Comparison of ENCODE assay signal across 8 cellular contexts in the genomic region with DNA sequence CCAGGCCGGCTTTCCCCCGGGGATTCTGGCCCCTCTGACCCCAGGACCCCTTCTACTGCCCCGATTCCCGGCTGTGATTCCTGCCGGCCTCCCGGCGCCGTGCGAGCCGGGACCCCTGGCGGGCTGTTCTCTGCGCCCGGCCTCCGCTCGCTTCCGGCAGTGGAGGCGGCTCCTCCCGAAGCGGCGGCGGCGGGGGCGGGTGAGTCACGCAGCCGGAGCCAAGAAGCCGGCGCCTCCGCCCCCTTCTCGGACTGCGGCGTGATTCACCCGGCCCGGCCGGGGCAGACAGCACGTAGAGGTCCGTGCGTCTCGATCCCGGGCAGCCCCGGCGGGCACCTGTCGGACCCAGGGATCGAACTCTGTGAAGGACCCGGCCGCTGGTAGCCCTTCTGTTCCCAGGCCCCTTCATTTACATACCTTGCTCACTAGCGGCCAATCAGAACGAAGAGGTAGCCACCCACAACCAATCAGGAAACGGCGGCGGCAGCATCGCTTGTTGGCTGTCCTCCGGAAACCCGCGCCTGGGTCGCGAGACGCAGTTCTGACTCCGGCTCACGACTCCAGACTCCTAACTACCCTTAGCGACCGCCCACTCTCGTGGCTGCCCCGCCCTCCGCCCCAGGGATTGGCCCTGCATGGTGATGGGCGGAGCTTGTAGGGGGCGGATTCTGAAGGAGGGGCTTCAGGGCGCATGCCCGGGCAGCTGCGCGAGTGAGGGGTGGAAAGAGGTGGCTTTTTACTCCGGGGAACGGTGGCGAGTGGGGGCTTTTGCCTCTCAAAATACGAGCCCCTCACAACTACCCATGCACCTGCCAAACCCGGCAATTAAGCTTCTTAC. TPM values are rescaled to one million over a fixed set of nuclear protein-coding genes. Genes with fewer than 3 reads are reported as not detected.
DNase-seq lines count a peak whose midpoint lies in the region; ATAC-seq and TF ChIP-seq lines count a peak whose summit lies in the region.

A gene with protein sequence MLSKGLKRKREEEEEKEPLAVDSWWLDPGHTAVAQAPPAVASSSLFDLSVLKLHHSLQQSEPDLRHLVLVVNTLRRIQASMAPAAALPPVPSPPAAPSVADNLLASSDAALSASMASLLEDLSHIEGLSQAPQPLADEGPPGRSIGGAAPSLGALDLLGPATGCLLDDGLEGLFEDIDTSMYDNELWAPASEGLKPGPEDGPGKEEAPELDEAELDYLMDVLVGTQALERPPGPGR (minus strand): TSS at position 543 of the 838 bp plus-strand sequence. CDS start 2,446 bp downstream, outside the sequence.

- peak within 1 kb of the TSS; percentile 99 for H3K27ac Mint-ChIP-seq in activated naive CD4-positive, alpha-beta T cell treated with anti-CD3 and anti-CD28 coated beads, Interleukin-2, amount 50 U/mL, for 24 hours

- peaks cover 33% of the 10 kb centered on the region for H3F3A ChIP-seq in SK-N-SH (replicated peaks; ENCODE audit: insufficient read depth)

- no peaks in the 10 kb centered on the region for H3K9me3 ChIP-seq in SK-N-SH
- no peaks in the 10 kb centered on the region for H3K9me3 ChIP-seq in testis

- no peaks in the 10 kb centered on the region for H3K27me3 ChIP-seq in SK-N-SH (ENCODE audit: insufficient read depth)
- no peaks in the 10 kb centered on the region for H3K27me3 ChIP-seq in testis

- POLR2A ChIA-PET in GM10248 (lab: Yijun Ruan, JAX) = interaction anchor here (0.5 to 2.1 kb wide), 12 partner anchors 8 to 938 kb away, joined by 3 to 28 read pairs (median 4); a partner anchor contains a TSS
- POLR2A ChIA-PET in SK-N-SH (lab: Yijun Ruan, JAX) = interaction anchor here (0.9 to 1.6 kb wide), 6 partner anchors 16 to 71 kb away, joined by 3 to 8 read pairs (median 4); a partner anchor contains a TSS

- H3K9me3 Mint-ChIP-seq in activated naive CD4-positive, alpha-beta T cell treated with anti-CD3 and anti-CD28 coated beads, Interleukin-2, amount 50 U/mL, for 24 hours = no peaks in the 10 kb centered on the region

- peak; percentile 79 for ATAC-seq in HG02571 (IDR thresholded peaks at IDR 0.05; ENCODE audit: unreplicated experiment)

- TF ChIP-seq POLR2A in testis (IDR thresholded peaks at IDR 0.05) = peak; percentile 96

- H4K20me1 ChIP-seq in SK-N-SH (ENCODE audit: insufficient read depth) = no peaks in the 10 kb centered on the region

- TF ChIP-seq CTCF in GM10248 (IDR thresholded peaks at IDR 0.05; ENCODE audit: control extremely low read depth, extremely low read depth, low read depth, missing control alignments) (peak; percentile 59), SK-N-SH (IDR thresholded peaks at IDR 0.05) (peak; percentile 77), testis (IDR thresholded peaks at IDR 0.05) (peak; percentile 79 to 88 (median 87))

- H3K27ac ChIP-seq in SK-N-SH (ENCODE audit: low read depth in 2 of 2, low read length in 1 of 2) (peak within 1 kb of the TSS; percentile 86 to 97), testis (peak within 1 kb of the TSS; percentile 97 to 100)

- H3K36me3 ChIP-seq in SK-N-SH (replicated peaks in 1 of 2; ENCODE audit: control insufficient read depth in 1 of 2, insufficient read depth in 2 of 2, low read length in 1 of 2) (peaks cover 7 to 15% of the 10 kb centered on the region in 2 experiments), testis (ENCODE audit: low read depth, missing control alignments) (no peaks in the 10 kb centered on the region)

- no peak for TF ChIP-seq EP300 in SK-N-SH (IDR thresholded peaks at IDR 0.05; ENCODE audit: borderline replicate concordance in 1 of 2, low read depth in 1 of 2, low read length in 1 of 2)

- intact Hi-C loops in testis (cut with DNase I; ENCODE audit: low total_unique reads) = no loop called here

- H3K4me2 ChIP-seq in SK-N-SH = peak within 1 kb of the TSS; percentile 90

- H3K4me3 ChIP-seq in SK-N-SH (ENCODE audit: low read depth in 2 of 2, low read length in 1 of 2) (peak within 1 kb of the TSS; percentile 67 to 86), testis (peak within 1 kb of the TSS; percentile 85 to 96)

- no peak for TF ChIP-seq RAD21 in SK-N-SH (IDR thresholded peaks at IDR 0.05; ENCODE audit: low read length)

- WGBS in SK-N-SH (ENCODE audit: low lambda C conversion rate) = under 1% methylated on average over 53 of the region's 75 CpGs
- WGBS in testis, 2 donors = 0 to 2% methylated on average over 5 to 74 of the region's 75 CpGs

- CTCF ChIA-PET in GM10248 (lab: Yijun Ruan, JAX) = interaction anchor here (0.7 to 6.3 kb wide), 12 partner anchors 10 to 121 kb away, joined by 3 to 42 read pairs (median 7); a partner anchor contains a TSS
- CTCF ChIA-PET in SK-N-SH (lab: Yijun Ruan, JAX) = interaction anchor here (0.6 to 1.6 kb wide), 13 partner anchors 10 to 208 kb away, joined by 3 to 8 read pairs (median 4); no protein-coding TSS in a partner anchor

- no peaks in the 10 kb centered on the region for H3K27me3 Mint-ChIP-seq in activated naive CD4-positive, alpha-beta T cell treated with anti-CD3 and anti-CD28 coated beads, Interleukin-2, amount 50 U/mL, for 24 hours

- H3K36me3 Mint-ChIP-seq in activated naive CD4-positive, alpha-beta T cell treated with anti-CD3 and anti-CD28 coated beads, Interleukin-2, amount 50 U/mL, for 24 hours = peaks cover 6% of the 10 kb centered on the region

- peaks cover 36% of the 10 kb centered on the region for H3K79me2 ChIP-seq in SK-N-SH (ENCODE audit: insufficient read depth)

- H3K4me1 ChIP-seq in SK-N-SH (ENCODE audit: control insufficient read depth in 1 of 2, insufficient read depth in 2 of 2, low read depth in 1 of 2, low read length in 1 of 2) (peaks cover 6 to 17% of the 10 kb centered on the region in 2 experiments; a peak in 3 of 4 replicates), testis (peaks cover 17% of the 10 kb centered on the region)

- H3K4me1 Mint-ChIP-seq in activated naive CD4-positive, alpha-beta T cell treated with anti-CD3 and anti-CD28 coated beads, Interleukin-2, amount 50 U/mL, for 24 hours = peaks cover 26% of the 10 kb centered on the region

- H3K9me2 ChIP-seq in SK-N-SH = no peaks in the 10 kb centered on the region

- peak within 1 kb of the TSS; percentile 98 for H3K9ac ChIP-seq in SK-N-SH

- peak within 1 kb of the TSS; percentile 83 for H2AFZ ChIP-seq in SK-N-SH (ENCODE audit: low read depth)

- peak within 1 kb of the TSS; percentile 98 for H3K4me3 Mint-ChIP-seq in activated naive CD4-positive, alpha-beta T cell treated with anti-CD3 and anti-CD28 coated beads, Interleukin-2, amount 50 U/mL, for 24 hours

- DNase-seq in GM10248 (ENCODE audit: extremely low spot score) (peak; percentile 99), NCI-H1048 (lab: John Stamatoyannopoulos, UW) (peak; percentile 95), SK-N-SH (peak; percentile 97), germinal center (ENCODE audit: low spot score) (peak; percentile 99), occipital lobe (lab: John Stamatoyannopoulos, UW) (peak; percentile 100), testis (peak; percentile 100)

TF ChIP-seq in SK-N-SH, 30 proteins besides CTCF, POLR2A, EP300 and RAD21 (continues in another document):
- peak; percentile 29; the same call in 1 of the 2 replicates for TF ChIP-seq NFIC (IDR thresholded peaks at IDR 0.05; ENCODE audit: borderline replicate concordance)
- peak; percentile 77 for TF ChIP-seq CHD2 (IDR thresholded peaks at IDR 0.05; ENCODE audit: low read length, partially characterized antibody)
- TF ChIP-seq, protein P1, sequence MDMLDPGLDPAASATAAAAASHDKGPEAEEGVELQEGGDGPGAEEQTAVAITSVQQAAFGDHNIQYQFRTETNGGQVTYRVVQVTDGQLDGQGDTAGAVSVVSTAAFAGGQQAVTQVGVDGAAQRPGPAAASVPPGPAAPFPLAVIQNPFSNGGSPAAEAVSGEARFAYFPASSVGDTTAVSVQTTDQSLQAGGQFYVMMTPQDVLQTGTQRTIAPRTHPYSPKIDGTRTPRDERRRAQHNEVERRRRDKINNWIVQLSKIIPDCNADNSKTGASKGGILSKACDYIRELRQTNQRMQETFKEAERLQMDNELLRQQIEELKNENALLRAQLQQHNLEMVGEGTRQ (IDR thresholded peaks at IDR 0.05; ENCODE audit: borderline replicate concordance, low read depth, low read length) = no peak
- no peak; the same call in 1 of the 2 replicates for TF ChIP-seq RCOR1 (IDR thresholded peaks at IDR 0.05; ENCODE audit: low read length)
- peak; percentile 96 for TF ChIP-seq RFX5 (IDR thresholded peaks at IDR 0.05; ENCODE audit: low read length)
- TF ChIP-seq, protein P2, sequence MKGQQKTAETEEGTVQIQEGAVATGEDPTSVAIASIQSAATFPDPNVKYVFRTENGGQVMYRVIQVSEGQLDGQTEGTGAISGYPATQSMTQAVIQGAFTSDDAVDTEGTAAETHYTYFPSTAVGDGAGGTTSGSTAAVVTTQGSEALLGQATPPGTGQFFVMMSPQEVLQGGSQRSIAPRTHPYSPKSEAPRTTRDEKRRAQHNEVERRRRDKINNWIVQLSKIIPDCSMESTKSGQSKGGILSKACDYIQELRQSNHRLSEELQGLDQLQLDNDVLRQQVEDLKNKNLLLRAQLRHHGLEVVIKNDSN (IDR thresholded peaks at IDR 0.05; ENCODE audit: borderline replicate concordance, low read depth) = no peak
- TF ChIP-seq, protein P3, sequence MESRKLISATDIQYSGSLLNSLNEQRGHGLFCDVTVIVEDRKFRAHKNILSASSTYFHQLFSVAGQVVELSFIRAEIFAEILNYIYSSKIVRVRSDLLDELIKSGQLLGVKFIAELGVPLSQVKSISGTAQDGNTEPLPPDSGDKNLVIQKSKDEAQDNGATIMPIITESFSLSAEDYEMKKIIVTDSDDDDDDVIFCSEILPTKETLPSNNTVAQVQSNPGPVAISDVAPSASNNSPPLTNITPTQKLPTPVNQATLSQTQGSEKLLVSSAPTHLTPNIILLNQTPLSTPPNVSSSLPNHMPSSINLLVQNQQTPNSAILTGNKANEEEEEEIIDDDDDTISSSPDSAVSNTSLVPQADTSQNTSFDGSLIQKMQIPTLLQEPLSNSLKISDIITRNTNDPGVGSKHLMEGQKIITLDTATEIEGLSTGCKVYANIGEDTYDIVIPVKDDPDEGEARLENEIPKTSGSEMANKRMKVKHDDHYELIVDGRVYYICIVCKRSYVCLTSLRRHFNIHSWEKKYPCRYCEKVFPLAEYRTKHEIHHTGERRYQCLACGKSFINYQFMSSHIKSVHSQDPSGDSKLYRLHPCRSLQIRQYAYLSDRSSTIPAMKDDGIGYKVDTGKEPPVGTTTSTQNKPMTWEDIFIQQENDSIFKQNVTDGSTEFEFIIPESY (IDR thresholded peaks at IDR 0.05; ENCODE audit: borderline replicate concordance, low read depth) = no peak
- TF ChIP-seq, protein P4, sequence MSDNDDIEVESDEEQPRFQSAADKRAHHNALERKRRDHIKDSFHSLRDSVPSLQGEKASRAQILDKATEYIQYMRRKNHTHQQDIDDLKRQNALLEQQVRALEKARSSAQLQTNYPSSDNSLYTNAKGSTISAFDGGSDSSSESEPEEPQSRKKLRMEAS (IDR thresholded peaks at IDR 0.05; ENCODE audit: low read depth) = peak; percentile 21; the same call in 1 of the 2 replicates
- TF ChIP-seq TCF12 (IDR thresholded peaks at IDR 0.05) = peak; percentile 1; the same call in 1 of the 2 replicates

RNA-seq across cellular contexts. Expression of the gene that starts here (rescaled TPM):
- polyA plus RNA-seq in SK-N-SH (2012; rRNA removed) (7.1 and 10.4 TPM in 2 replicates), testis (ENCODE audit: insufficient read depth, low read depth, low replicate concordance) (8.3 TPM)
- 6.5 and 7.6 TPM in 2 replicates for polyA plus RNA-seq in SK-N-SH (2012; cell fraction: cytosol; rRNA removed)
- polyA plus RNA-seq in SK-N-SH (2012; cell fraction: nucleus; rRNA removed) = 8.4 and 10.2 TPM in 2 replicates
- total RNA-seq in occipital lobe (2.8 TPM), testis (10 to 100 TPM in 1 of 2 donors, 1 to 10 TPM in 1; 8.6 to 10.9 TPM)

Comparison
In these comparisons a context has a peak if more than half of its experiments do, and no peak if none do; other contexts are left out.
1. Peak in every context shown above with its lines: DNase-seq, ATAC-seq, H3K4me3 ChIP-seq and H3K27ac ChIP-seq.